11 cellular contexts compared by ENCODE assay signal in genomic region chr1:91712393-91712792, GRCh38.
DNase-seq lines count a peak whose midpoint lies in the region; ATAC-seq and TF ChIP-seq lines count a peak whose summit lies in the region.
"Had no signal": no experiment of that assay in that cellular context is flagged by ENCODE, and none has a peak within 500 bp of the region (broad histone marks: within the 10 kb centered on the region; RNA-seq: fewer than 3 reads in every experiment).

No MANE protein-coding gene starts in this region.

- H3K9ac ChIP-seq in mucosa of rectum (ENCODE audit: low read depth in 1 of 2, low read length in 2 of 2), result no peak overlapping the region

- H3K4me1 ChIP-seq in mucosa of rectum (ENCODE audit: control insufficient read depth in 2 of 2, insufficient read depth in 2 of 2, low read length in 2 of 2) (no peaks in the 10 kb centered on the region), transverse colon (peaks cover 0 to 20% (median 2%) of the 10 kb centered on the region in 4 donors)

- DNase-seq in activated naive CD4-positive, alpha-beta T cell treated with anti-CD3 and anti-CD28 coated beads, Interleukin-2, amount 50 U/mL, for 72 hours (ENCODE audit: low spot score in 2 of 2), result no peak
- no peak for DNase-seq in activated naive CD4-positive, alpha-beta T cell treated with anti-CD3 and anti-CD28 coated beads, Interleukin-2, amount 10 ng/mL, durations not matched to agents 7 days and 5 days
- DNase-seq in T-helper 2 cell treated with Interferon-gamma antibody and Interleukin-4, amounts not matched to agents 5 μg/mL and 100 μg/mL, for 36 hours (ENCODE audit: low spot score), result no peak
- no peak for DNase-seq in transverse colon
- DNase-seq in NCI-H774 (lab: John Stamatoyannopoulos, UW), result no peak
- no peak for DNase-seq in stimulated activated CD4-positive, alpha-beta T cell treated with anti-CD3 and anti-CD28 coated beads, Interleukin-12 subunit alpha, Interleukin-12 subunit beta, amount 100 ng/mL, for 4 hours
- DNase-seq: activated effector memory CD4-positive, alpha-beta T cell treated with Interleukin-2 at 50 U/mL for 16 hours; MG63; nucleus accumbens had no signal

- no peak for TF ChIP-seq POLR2A in transverse colon (IDR thresholded peaks at IDR 0.05)

- intact Hi-C loops in transverse colon (cut with DNase I; ENCODE audit: low total_unique reads), result loop anchor here (10.0 kb wide), 1 partner anchor 198 kb away; no protein-coding TSS in a partner anchor

- H3K27ac Mint-ChIP-seq in activated naive CD4-positive, alpha-beta T cell treated with anti-CD3 and anti-CD28 coated beads, Interleukin-2, amount 50 U/mL, for 72 hours, result peak overlapping the region; percentile 83 to 95
- H3K27ac Mint-ChIP-seq in activated naive CD4-positive, alpha-beta T cell treated with anti-CD3 and anti-CD28 coated beads, Interleukin-2, amount 10 ng/mL, durations not matched to agents 7 days and 5 days, result no peak overlapping the region
- H3K27ac Mint-ChIP-seq in T-helper 2 cell treated with Interferon-gamma antibody and Interleukin-4, amounts not matched to agents 5 μg/mL and 100 μg/mL, for 36 hours, result peak overlapping the region; percentile 82

- no peaks in the 10 kb centered on the region for H3K27me3 Mint-ChIP-seq in activated naive CD4-positive, alpha-beta T cell treated with anti-CD3 and anti-CD28 coated beads, Interleukin-2, amount 10 ng/mL, durations not matched to agents 7 days and 5 days
- no peaks in the 10 kb centered on the region for H3K27me3 Mint-ChIP-seq in T-helper 2 cell treated with Interferon-gamma antibody and Interleukin-4, amounts not matched to agents 5 μg/mL and 100 μg/mL, for 36 hours (ENCODE audit: low read depth)

- peak in 1 of 2 donors; percentile 41 for ATAC-seq in activated naive CD4-positive, alpha-beta T cell treated with anti-CD3 and anti-CD28 coated beads, Interleukin-2, amount 50 U/mL, for 72 hours
- ATAC-seq in GM19328 (IDR thresholded peaks at IDR 0.05; ENCODE audit: unreplicated experiment), result no peak

- peaks cover 24% of the 10 kb centered on the region for H3K4me1 Mint-ChIP-seq in activated naive CD4-positive, alpha-beta T cell treated with anti-CD3 and anti-CD28 coated beads, Interleukin-2, amount 10 ng/mL, durations not matched to agents 7 days and 5 days
- peaks cover 46% of the 10 kb centered on the region for H3K4me1 Mint-ChIP-seq in T-helper 2 cell treated with Interferon-gamma antibody and Interleukin-4, amounts not matched to agents 5 μg/mL and 100 μg/mL, for 36 hours (ENCODE audit: low read depth)

- no peak overlapping the region for H3K4me3 Mint-ChIP-seq in activated naive CD4-positive, alpha-beta T cell treated with anti-CD3 and anti-CD28 coated beads, Interleukin-2, amount 10 ng/mL, durations not matched to agents 7 days and 5 days
- peak overlapping the region; percentile 50 for H3K4me3 Mint-ChIP-seq in T-helper 2 cell treated with Interferon-gamma antibody and Interleukin-4, amounts not matched to agents 5 μg/mL and 100 μg/mL, for 36 hours

- CTCF ChIA-PET in activated naive CD4-positive, alpha-beta T cell treated with anti-CD3 and anti-CD28 coated beads, Interleukin-2, amount 10 ng/mL, durations not matched to agents 7 days and 5 days (lab: Charles Lee), result no interaction called here

- no peak for TF ChIP-seq EP300 in transverse colon (IDR thresholded peaks at IDR 0.05; ENCODE audit: low read depth)

- TF ChIP-seq CTCF in transverse colon (IDR thresholded peaks at IDR 0.05), result no peak

- peaks cover 0 to 6% of the 10 kb centered on the region in 2 donors for H3K36me3 Mint-ChIP-seq in activated naive CD4-positive, alpha-beta T cell treated with anti-CD3 and anti-CD28 coated beads, Interleukin-2, amount 50 U/mL, for 72 hours
- peaks cover 60% of the 10 kb centered on the region for H3K36me3 Mint-ChIP-seq in activated naive CD4-positive, alpha-beta T cell treated with anti-CD3 and anti-CD28 coated beads, Interleukin-2, amount 10 ng/mL, durations not matched to agents 7 days and 5 days
- H3K36me3 Mint-ChIP-seq in T-helper 2 cell treated with Interferon-gamma antibody and Interleukin-4, amounts not matched to agents 5 μg/mL and 100 μg/mL, for 36 hours (ENCODE audit: low read depth), result peaks cover 34% of the 10 kb centered on the region

- H3K4me3 ChIP-seq in mucosa of rectum (ENCODE audit: low read length in 2 of 2) (no peak overlapping the region), transverse colon (no peak overlapping the region)
- H3K4me3 ChIP-seq: MG63 had no signal

- in situ Hi-C loops in transverse colon (cut with MboI; ENCODE audit: low pct_ligation_motif_present in 1 of 4, low pct_unique_long_range_greater_than_20kb in 1 of 4, low sequenced_read_pairs in 3 of 4), result no loop called here

- peaks cover 0 to 6% of the 10 kb centered on the region in 2 donors for H3K36me3 ChIP-seq in mucosa of rectum (ENCODE audit: control insufficient read depth in 2 of 2, insufficient read depth in 2 of 2, low read length in 2 of 2)
- H3K36me3 ChIP-seq in transverse colon, result no peaks in the 10 kb centered on the region
- H3K36me3 ChIP-seq: MG63 had no signal

- H3K27ac ChIP-seq in mucosa of rectum (ENCODE audit: low read depth in 2 of 2, low read length in 2 of 2) (peak overlapping the region; percentile 48 to 67), transverse colon (peak overlapping the region; percentile 73 to 83 (median 76))

- H3K27me3 ChIP-seq in mucosa of rectum (ENCODE audit: control insufficient read depth in 2 of 2, insufficient read depth in 2 of 2, low read length in 2 of 2) (no peaks in the 10 kb centered on the region), transverse colon (no peaks in the 10 kb centered on the region)
- H3K27me3 ChIP-seq: MG63 had no signal

- 74 to 84% methylated on average over 3 of the region's 3 CpGs for WGBS in transverse colon (ENCODE audit: low coverage in 1 of 2), 2 donors

- H3K9me3 ChIP-seq in mucosa of rectum (ENCODE audit: control insufficient read depth in 2 of 2, low read length in 2 of 2) (no peaks in the 10 kb centered on the region), transverse colon (no peaks in the 10 kb centered on the region)
- H3K9me3 ChIP-seq: MG63 had no signal

- H3K9me3 Mint-ChIP-seq in activated naive CD4-positive, alpha-beta T cell treated with anti-CD3 and anti-CD28 coated beads, Interleukin-2, amount 50 U/mL, for 72 hours, result no peaks in the 10 kb centered on the region
- H3K9me3 Mint-ChIP-seq in activated naive CD4-positive, alpha-beta T cell treated with anti-CD3 and anti-CD28 coated beads, Interleukin-2, amount 10 ng/mL, durations not matched to agents 7 days and 5 days, result no peaks in the 10 kb centered on the region
- H3K9me3 Mint-ChIP-seq in T-helper 2 cell treated with Interferon-gamma antibody and Interleukin-4, amounts not matched to agents 5 μg/mL and 100 μg/mL, for 36 hours, result no peaks in the 10 kb centered on the region
